Comparison of ENCODE assay signal across 11 cellular contexts in genomic region chr10:124222298-124223000, GRCh38.
DNase-seq lines count a peak whose midpoint lies in the region; ATAC-seq and TF ChIP-seq lines count a peak whose summit lies in the region.
"Had no signal": no experiment of that assay in that cellular context is flagged by ENCODE, and none has a peak within 500 bp of the region (broad histone marks: within the 10 kb centered on the region; RNA-seq: fewer than 3 reads in every experiment).

No MANE protein-coding gene starts in this region.

- no peak for DNase-seq in natural killer cell
- no peak for DNase-seq in natural killer cell treated with Interleukin-12 subunit alpha and Interleukin-12 subunit beta and Interleukin-15 and Interleukin-18, amount 100 ng/mL, for 72 hours (ENCODE audit: low spot score)
- peak in 1 of 2 donors; percentile 31 for DNase-seq in foreskin keratinocyte
- DNase-seq in activated gamma-delta T cell (lab: John Stamatoyannopoulos, UW) = no peak
- DNase-seq in occipital lobe (lab: John Stamatoyannopoulos, UW) = no peak
- DNase-seq in DMS 273 (lab: John Stamatoyannopoulos, UW; ENCODE audit: unreplicated experiment) = no peak
- DNase-seq: activated naive CD8-positive, alpha-beta T cell treated with anti-CD3 and anti-CD28 coated beads, Interleukin-2, amount 50 U/mL, for 24 hours; NCI-H510A had no signal

- TF ChIP-seq CTCF in natural killer cell (IDR thresholded peaks at IDR 0.05) (no peak), foreskin keratinocyte (conservative IDR thresholded peaks at IDR 0.05) (no peak)

- no peaks in the 10 kb centered on the region for H3K4me1 ChIP-seq in foreskin keratinocyte

- peak overlapping the region; percentile 21 for H3K4me3 Mint-ChIP-seq in natural killer cell
- no peak overlapping the region for H3K4me3 Mint-ChIP-seq in natural killer cell treated with Interleukin-12 subunit alpha and Interleukin-12 subunit beta and Interleukin-15 and Interleukin-18, amount 100 ng/mL, for 72 hours
- H3K4me3 Mint-ChIP-seq: activated CD8-positive, alpha-beta T cell treated with anti-CD3 and anti-CD28 coated beads, Interleukin-2, amount 10 ng/mL, durations not matched to agents 7 days and 5 days; activated naive CD8-positive, alpha-beta T cell treated with anti-CD3 and anti-CD28 coated beads, Interleukin-2, amount 50 U/mL, for 24 hours had no signal

- H3K27me3 Mint-ChIP-seq in natural killer cell (ENCODE audit: low read depth in 2 of 2) = peaks cover 0 to 2% of the 10 kb centered on the region in 2 donors
- H3K27me3 Mint-ChIP-seq in natural killer cell treated with Interleukin-12 subunit alpha and Interleukin-12 subunit beta and Interleukin-15 and Interleukin-18, amount 100 ng/mL, for 72 hours = peaks cover 3 to 5% of the 10 kb centered on the region in 2 donors

- no peak overlapping the region for H3K27ac ChIP-seq in foreskin keratinocyte

- H3K4me1 Mint-ChIP-seq in natural killer cell = peaks cover 32 to 35% of the 10 kb centered on the region in 2 donors
- peaks cover 18 to 27% of the 10 kb centered on the region in 2 donors for H3K4me1 Mint-ChIP-seq in natural killer cell treated with Interleukin-12 subunit alpha and Interleukin-12 subunit beta and Interleukin-15 and Interleukin-18, amount 100 ng/mL, for 72 hours (ENCODE audit: low read depth in 2 of 2)

- ATAC-seq in natural killer cell (no peak), HG03571 (IDR thresholded peaks at IDR 0.05; ENCODE audit: unreplicated experiment) (peak; percentile 11), foreskin keratinocyte (peak; percentile 62), HG03280 (IDR thresholded peaks at IDR 0.05; ENCODE audit: unreplicated experiment) (no peak)
- ATAC-seq in natural killer cell treated with Interleukin-12 subunit alpha and Interleukin-12 subunit beta and Interleukin-15 and Interleukin-18, amount 100 ng/mL, for 72 hours = no peak
- ATAC-seq: activated CD8-positive, alpha-beta T cell treated with anti-CD3 and anti-CD28 coated beads, Interleukin-2, amount 10 ng/mL, durations not matched to agents 7 days and 5 days; activated naive CD8-positive, alpha-beta T cell treated with anti-CD3 and anti-CD28 coated beads, Interleukin-2, amount 50 U/mL, for 24 hours had no signal

- H3K27ac Mint-ChIP-seq in natural killer cell = no peak overlapping the region
- H3K27ac Mint-ChIP-seq in natural killer cell treated with Interleukin-12 subunit alpha and Interleukin-12 subunit beta and Interleukin-15 and Interleukin-18, amount 100 ng/mL, for 72 hours = no peak overlapping the region
- H3K27ac Mint-ChIP-seq: activated naive CD8-positive, alpha-beta T cell treated with anti-CD3 and anti-CD28 coated beads, Interleukin-2, amount 50 U/mL, for 24 hours had no signal

- no peaks in the 10 kb centered on the region for H3K9me3 Mint-ChIP-seq in natural killer cell
- H3K9me3 Mint-ChIP-seq in natural killer cell treated with Interleukin-12 subunit alpha and Interleukin-12 subunit beta and Interleukin-15 and Interleukin-18, amount 100 ng/mL, for 72 hours = peaks cover 6% of the 10 kb centered on the region

- no peaks in the 10 kb centered on the region for H3K27me3 ChIP-seq in foreskin keratinocyte

- intact Hi-C loops in natural killer cell (cut with micrococcal nuclease) = no loop called here

- no peaks in the 10 kb centered on the region for H3K36me3 Mint-ChIP-seq in natural killer cell
- H3K36me3 Mint-ChIP-seq in natural killer cell treated with Interleukin-12 subunit alpha and Interleukin-12 subunit beta and Interleukin-15 and Interleukin-18, amount 100 ng/mL, for 72 hours = peaks cover 8% of the 10 kb centered on the region

Comparison
In these comparisons a context has a peak if more than half of its experiments do, and no peak if none do; other contexts are left out.
1. ATAC-seq: peak in HG03571 (single experiment) and foreskin keratinocyte (single experiment); none in natural killer cell (0 of 3), natural killer cell treated with Interleukin-12 subunit alpha and Interleukin-12 subunit beta and Interleukin-15 and Interleukin-18, amount 100 ng/mL, for 72 hours (0 of 2) and HG03280 (single experiment).